11 cellular contexts compared by ENCODE assay signal in genomic region chr2:203815541-203815898, GRCh38. TPM values are rescaled to one million over a fixed set of nuclear protein-coding genes. Genes with fewer than 3 reads are reported as not detected.
A peak's percentile ranks its signal among the peaks of the same experiment; 100 is the strongest.
DNase-seq lines count a peak whose midpoint lies in the region; ATAC-seq and TF ChIP-seq lines count a peak whose summit lies in the region.
"Had no signal": no experiment of that assay in that cellular context is flagged by ENCODE, and none has a peak within 500 bp of the region (broad histone marks: within the 10 kb centered on the region; RNA-seq: fewer than 3 reads in every experiment).

No MANE protein-coding gene starts in this region.

- H3K27ac Mint-ChIP-seq in CD4-positive, alpha-beta T cell = peak overlapping the region; percentile 52
- H3K27ac Mint-ChIP-seq in T-cell = peak overlapping the region; percentile 68 to 81
- peak overlapping the region in 7 of 9 donors; percentile 13 to 92 (median 78) for H3K27ac Mint-ChIP-seq in naive thymus-derived CD4-positive, alpha-beta T cell

- peaks cover 47% of the 10 kb centered on the region for H3K4me1 Mint-ChIP-seq in CD4-positive, alpha-beta T cell (ENCODE audit: low read depth)
- peaks cover 37 to 45% (median 42%) of the 10 kb centered on the region in 3 donors for H3K4me1 Mint-ChIP-seq in T-cell
- peaks cover 27 to 49% (median 46%) of the 10 kb centered on the region in 7 donors for H3K4me1 Mint-ChIP-seq in naive thymus-derived CD4-positive, alpha-beta T cell

- H3K4me3 ChIP-seq in BLaER1 treated with 17β-estradiol and CSF1 and Interleukin-3, amounts not matched to agents 10 nM and 100 nM = no peak overlapping the region
- no peak overlapping the region for H3K4me3 ChIP-seq in naive thymus-derived CD4-positive, alpha-beta T cell (ENCODE audit: low read length)
- H3K4me3 ChIP-seq: GM12878 had no signal

- ATAC-seq in CD4-positive, alpha-beta T cell (ENCODE audit: poor library complexity) = no peak
- ATAC-seq in T-cell (replicated peaks in 1 of 4) = peak in 1 of 4 experiments; percentile 22
- no peak for ATAC-seq in naive thymus-derived CD4-positive, alpha-beta T cell
- no peak for ATAC-seq in GM21381 (IDR thresholded peaks at IDR 0.05; ENCODE audit: unreplicated experiment)

- peaks cover 7 to 92% (median 30%) of the 10 kb centered on the region in 10 experiments for H3K4me1 ChIP-seq in BLaER1 treated with 17β-estradiol and CSF1 and Interleukin-3, amounts not matched to agents 10 nM and 100 nM
- peaks cover 23 to 30% of the 10 kb centered on the region in 2 donors for H3K4me1 ChIP-seq in naive thymus-derived CD4-positive, alpha-beta T cell (ENCODE audit: control insufficient read depth in 2 of 2, insufficient read depth in 2 of 2, low read length in 2 of 2)

- peak overlapping the region in 2 of 11 experiments; percentile 16 to 28; a peak in 2 of 22 replicates for H3K9ac ChIP-seq in BLaER1 treated with 17β-estradiol and CSF1 and Interleukin-3, amounts not matched to agents 10 nM and 100 nM

- no peaks in the 10 kb centered on the region for H4K20me1 ChIP-seq in BLaER1 treated with 17β-estradiol and CSF1 and Interleukin-3, amounts not matched to agents 10 nM and 100 nM

- H3K4me3 Mint-ChIP-seq in CD4-positive, alpha-beta T cell = no peak overlapping the region
- H3K4me3 Mint-ChIP-seq in T-cell = peak overlapping the region in 1 of 3 donors; percentile 64
- H3K4me3 Mint-ChIP-seq in naive thymus-derived CD4-positive, alpha-beta T cell = peak overlapping the region in 5 of 10 donors; percentile 76 to 90 (median 80)

- DNase-seq in CD4-positive, alpha-beta T cell = no peak
- DNase-seq in T-cell (no peak), SK-N-DZ (ENCODE audit: low spot score) (no peak), NCI-H1092 treated with DMSO at 0.1 percent for 48 hours (lab: John Stamatoyannopoulos, UW) (no peak), amygdala (lab: John Stamatoyannopoulos, UW) (no peak)
- DNase-seq in naive thymus-derived CD4-positive, alpha-beta T cell = no peak
- DNase-seq: cerebellar nuclear complex, islet precursor cell had no signal

- H3K27me3 Mint-ChIP-seq in CD4-positive, alpha-beta T cell = no peaks in the 10 kb centered on the region
- H3K27me3 Mint-ChIP-seq in T-cell = no peaks in the 10 kb centered on the region
- H3K27me3 Mint-ChIP-seq in naive thymus-derived CD4-positive, alpha-beta T cell = peaks cover 0 to 6% (median 0%) of the 10 kb centered on the region in 5 donors

- peak overlapping the region in 6 of 11 experiments; percentile 15 to 92 (median 68); a peak in 11 of 22 replicates for H3K4me2 ChIP-seq in BLaER1 treated with 17β-estradiol and CSF1 and Interleukin-3, amounts not matched to agents 10 nM and 100 nM

- H3K27me3 ChIP-seq in BLaER1 treated with 17β-estradiol and CSF1 and Interleukin-3, amounts not matched to agents 10 nM and 100 nM = no peaks in the 10 kb centered on the region
- no peaks in the 10 kb centered on the region for H3K27me3 ChIP-seq in CD4-positive, alpha-beta T cell (ENCODE audit: control insufficient read depth, insufficient read depth, low read length)
- H3K27me3 ChIP-seq in naive thymus-derived CD4-positive, alpha-beta T cell (ENCODE audit: control insufficient read depth in 2 of 2, insufficient read depth in 2 of 2, low read length in 2 of 2) = no peaks in the 10 kb centered on the region

- no peaks in the 10 kb centered on the region for H3K9me3 ChIP-seq in BLaER1 treated with 17β-estradiol and CSF1 and Interleukin-3, amounts not matched to agents 10 nM and 100 nM (replicated peaks in 1 of 11)
- no peaks in the 10 kb centered on the region for H3K9me3 ChIP-seq in CD4-positive, alpha-beta T cell (ENCODE audit: control insufficient read depth, low read length)
- H3K9me3 ChIP-seq in naive thymus-derived CD4-positive, alpha-beta T cell (ENCODE audit: control insufficient read depth in 2 of 3, low read length in 3 of 3) = no peaks in the 10 kb centered on the region

- CTCF ChIA-PET in CD4-positive, alpha-beta T cell (lab: Charles Lee) = interaction anchor here (0.5 to 2.4 kb wide), 36 partner anchors 9 to 590 kb away, joined by 3 to 19 read pairs (median 4); no protein-coding TSS in a partner anchor
- CTCF ChIA-PET in T-cell (lab: Charles Lee) = interaction anchor here (0.6 to 4.7 kb wide), 42 partner anchors 9 to 1263 kb away, joined by 3 to 58 read pairs (median 5); partner anchors contain the start of genes CD28 (in 1 of the 2) and CYP20A1 (in 1 of the 2)
- CTCF ChIA-PET in naive thymus-derived CD4-positive, alpha-beta T cell (lab: Charles Lee) = interaction anchor here (0.5 to 7.8 kb wide), 27 partner anchors 10 to 901 kb away, joined by 3 to 136 read pairs (median 6); partner anchors contain the start of genes CD28 and CTLA4

- H3K9me3 Mint-ChIP-seq in CD4-positive, alpha-beta T cell = no peaks in the 10 kb centered on the region
- H3K9me3 Mint-ChIP-seq in T-cell = no peaks in the 10 kb centered on the region
- no peaks in the 10 kb centered on the region for H3K9me3 Mint-ChIP-seq in naive thymus-derived CD4-positive, alpha-beta T cell

- intact Hi-C loops in CD4-positive, alpha-beta T cell (cut with DNase I, micrococcal nuclease) = loop anchor here (1.0 to 10.0 kb wide), 7 partner anchors 94 to 1243 kb away; no protein-coding TSS in a partner anchor
- intact Hi-C loops in naive thymus-derived CD4-positive, alpha-beta T cell (cut with micrococcal nuclease) = loop anchor here (1.0 to 10.0 kb wide), 16 partner anchors 33 to 1243 kb away; partner anchors contain the start of genes CD28 (in 1 of the 2) and ICA1L (in 1 of the 2)

- H3K36me3 ChIP-seq in BLaER1 treated with 17β-estradiol and CSF1 and Interleukin-3, amounts not matched to agents 10 nM and 100 nM = no peaks in the 10 kb centered on the region
- H3K36me3 ChIP-seq in naive thymus-derived CD4-positive, alpha-beta T cell (ENCODE audit: control insufficient read depth in 2 of 3, insufficient read depth in 3 of 3, low read length in 3 of 3) = no peaks in the 10 kb centered on the region

- no peak for TF ChIP-seq CTCF in CD4-positive, alpha-beta T cell (IDR thresholded peaks at IDR 0.05)

- POLR2A ChIA-PET in CD4-positive, alpha-beta T cell (lab: Charles Lee) = interaction anchor here (0.6 to 4.8 kb wide), 18 partner anchors 11 to 576 kb away, joined by 3 to 34 read pairs (median 5); partner anchors contain the start of genes CD28, CTLA4 and RAPH1
- POLR2A ChIA-PET in T-cell (lab: Charles Lee) = interaction anchor here (0.7 to 1.2 kb wide), 4 partner anchors 74 to 331 kb away, joined by 3 to 4 read pairs (median 3); no protein-coding TSS in a partner anchor
- POLR2A ChIA-PET in naive thymus-derived CD4-positive, alpha-beta T cell (lab: Charles Lee) = interaction anchor here (0.5 to 2.9 kb wide), 10 partner anchors 49 to 333 kb away, joined by 3 to 13 read pairs (median 5); partner anchors contain the start of gene CD28

- H3K27ac ChIP-seq in BLaER1 treated with 17β-estradiol and CSF1 and Interleukin-3, amounts not matched to agents 10 nM and 100 nM = peak overlapping the region in 4 of 11 experiments; percentile 2 to 78 (median 36); a peak in 5 of 22 replicates
- no peak overlapping the region for H3K27ac ChIP-seq in CD4-positive, alpha-beta T cell (ENCODE audit: low read depth, low read length)
- H3K27ac ChIP-seq in naive thymus-derived CD4-positive, alpha-beta T cell (ENCODE audit: low read depth, low read length) = no peak overlapping the region

- no peaks in the 10 kb centered on the region for H3K36me3 Mint-ChIP-seq in CD4-positive, alpha-beta T cell (ENCODE audit: low read depth)
- H3K36me3 Mint-ChIP-seq in T-cell = no peaks in the 10 kb centered on the region
- peaks cover 0 to 4% (median 0%) of the 10 kb centered on the region in 5 donors for H3K36me3 Mint-ChIP-seq in naive thymus-derived CD4-positive, alpha-beta T cell

RNA-seq across cellular contexts. Expression of gene CTLA4, which starts 52.1 kb away (rescaled TPM):
- total RNA-seq in CD4-positive, alpha-beta T cell = 10 to 100 TPM; 49.8 to 52.0 TPM
- 10 to 100 TPM; 11.9 to 56.2 (median 14.8) TPM for total RNA-seq in T-cell
- 10 to 100 TPM; 10.1 to 36.7 (median 20.6) TPM for total RNA-seq in naive thymus-derived CD4-positive, alpha-beta T cell
- polyA plus RNA-seq in naive thymus-derived CD4-positive, alpha-beta T cell = 1 to 10 TPM; 1.9 to 2.5 TPM
- not detected in 2 replicates for polyA plus RNA-seq in SK-N-DZ (2014; cell fraction: cytosol; rRNA removed)
- polyA plus RNA-seq in SK-N-DZ (2014; cell fraction: nucleus; rRNA removed) = not detected in 2 replicates
- total RNA-seq: GM12878 had no signal
- polyA plus RNA-seq: GM12878 had no signal
